22 cellular contexts compared by ENCODE assay signal in the genomic region with DNA sequence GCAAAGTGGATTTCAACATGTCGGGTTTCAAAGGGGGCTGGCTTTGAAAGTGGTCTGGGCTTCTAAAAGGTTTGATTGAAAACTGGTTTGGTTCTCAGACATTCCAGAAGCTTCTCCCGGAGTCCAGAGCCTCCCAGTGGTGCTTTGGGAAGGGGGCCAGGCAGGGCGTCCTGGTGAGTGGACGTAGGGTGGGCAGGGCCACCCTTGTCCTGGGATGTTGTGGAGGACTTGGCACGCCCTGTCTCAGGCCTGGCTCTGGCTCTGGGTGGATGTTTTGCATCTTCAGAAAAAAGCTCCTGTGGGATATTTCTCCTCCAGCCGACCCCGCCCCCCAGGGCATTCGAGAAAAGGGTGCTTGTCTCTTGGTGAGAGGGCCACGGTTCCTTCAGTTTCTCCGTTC. TPM values are rescaled to one million over a fixed set of nuclear protein-coding genes. Genes with fewer than 3 reads are reported as not detected.
DNase-seq lines count a peak whose midpoint lies in the region; ATAC-seq and TF ChIP-seq lines count a peak whose summit lies in the region.
"Had no signal": no experiment of that assay in that cellular context is flagged by ENCODE, and none has a peak within 500 bp of the region (broad histone marks: within the 10 kb centered on the region; RNA-seq: fewer than 3 reads in every experiment).

No MANE protein-coding gene starts in this region.

- H3K27ac ChIP-seq in smooth muscle cell (ENCODE audit: low read depth) = peak overlapping the region; percentile 71
- H3K27ac ChIP-seq: colonic mucosa, SJCRH30 had no signal

- H3K9ac ChIP-seq in smooth muscle cell (ENCODE audit: low read depth) = no peak overlapping the region

- peak overlapping the region in 4 of 5 experiments; percentile 3 to 77 (median 47) for H3K27ac Mint-ChIP-seq in brain
- H3K27ac Mint-ChIP-seq in immature natural killer cell = peak overlapping the region in 2 of 6 donors; percentile 49 to 74
- H3K27ac Mint-ChIP-seq: activated naive CD8-positive, alpha-beta T cell treated with anti-CD3 and anti-CD28 coated beads, Interleukin-2, amount 50 U/mL, for 24 hours had no signal

- no peak for TF ChIP-seq CTCF in brain (conservative IDR thresholded peaks at IDR 0.05)
- no peak for TF ChIP-seq CTCF in smooth muscle cell (IDR thresholded peaks at IDR 0.05; ENCODE audit: borderline replicate concordance, insufficient read depth, poor library complexity, severe bottlenecking)

- H3K4me3 Mint-ChIP-seq in brain = no peak overlapping the region
- H3K4me3 Mint-ChIP-seq in immature natural killer cell = no peak overlapping the region
- H3K4me3 Mint-ChIP-seq: activated naive CD8-positive, alpha-beta T cell treated with anti-CD3 and anti-CD28 coated beads, Interleukin-2, amount 50 U/mL, for 24 hours; neural crest cell had no signal

- no peaks in the 10 kb centered on the region for H4K20me1 ChIP-seq in smooth muscle cell (ENCODE audit: low read depth)

- peaks cover 8% of the 10 kb centered on the region for H3K4me1 Mint-ChIP-seq in brain
- H3K4me1 Mint-ChIP-seq in immature natural killer cell = peaks cover 37 to 43% of the 10 kb centered on the region in 2 donors

- H3K9me3 ChIP-seq in smooth muscle cell (replicated peaks; ENCODE audit: low read depth) = no peaks in the 10 kb centered on the region
- H3K9me3 ChIP-seq: colonic mucosa, SJCRH30 had no signal

- H3F3A ChIP-seq in smooth muscle cell (ENCODE audit: low read depth) = no peaks in the 10 kb centered on the region

- H3K9me3 Mint-ChIP-seq in brain (peaks cover 0 to 3% (median 0%) of the 10 kb centered on the region in 5 experiments), immature natural killer cell (no peaks in the 10 kb centered on the region)
- H3K9me3 Mint-ChIP-seq: activated naive CD8-positive, alpha-beta T cell treated with anti-CD3 and anti-CD28 coated beads, Interleukin-2, amount 50 U/mL, for 24 hours; neural crest cell had no signal

- H3K4me3 ChIP-seq in smooth muscle cell = no peak overlapping the region
- H3K4me3 ChIP-seq: colonic mucosa, SJCRH30 had no signal

- 87% methylated on average over 10 of the region's 10 CpGs for WGBS in smooth muscle cell (ENCODE audit: low lambda C conversion rate)

- ATAC-seq in left ventricle myocardium superior = peak; percentile 54
- ATAC-seq in GM19397 (IDR thresholded peaks at IDR 0.05; ENCODE audit: unreplicated experiment) = no peak
- ATAC-seq: activated naive CD8-positive, alpha-beta T cell treated with anti-CD3 and anti-CD28 coated beads, Interleukin-2, amount 50 U/mL, for 24 hours had no signal

- H2AFZ ChIP-seq in smooth muscle cell (ENCODE audit: low read depth) = no peak overlapping the region

- H3K4me2 ChIP-seq in smooth muscle cell = no peak overlapping the region

- H3K27me3 Mint-ChIP-seq in brain (no peaks in the 10 kb centered on the region), immature natural killer cell (ENCODE audit: low read depth in 3 of 3) (peaks cover 2 to 11% (median 5%) of the 10 kb centered on the region in 3 donors)
- H3K27me3 Mint-ChIP-seq: activated naive CD8-positive, alpha-beta T cell treated with anti-CD3 and anti-CD28 coated beads, Interleukin-2, amount 50 U/mL, for 24 hours had no signal

- DNase-seq in AG20443 (ENCODE audit: low spot score) = peak; percentile 62
- DNase-seq in left ventricle myocardium superior = peak; percentile 45
- no peak for DNase-seq in smooth muscle cell (lab: John Stamatoyannopoulos, UW; ENCODE audit: unreplicated experiment)
- no peak for DNase-seq in immature natural killer cell
- DNase-seq in islet precursor cell = no peak
- no peak for DNase-seq in NCI-H1092 treated with DMSO at 0.1 percent for 48 hours (lab: John Stamatoyannopoulos, UW)
- DNase-seq: activated CD4-positive, alpha-beta T cell treated with anti-CD3 and anti-CD28 coated beads for 48 hours; activated naive CD8-positive, alpha-beta T cell treated with anti-CD3 and anti-CD28 coated beads, Interleukin-2, amount 50 U/mL, for 24 hours; activated T-cell treated with anti-CD3 and anti-CD28 coated beads, Interleukin-2, amount 50 U/mL, for 1 hour; colonic mucosa; MM.1S; NCI-H2029 treated with DMSO at 0.1 percent for 48 hours; NCI-H524; SJCRH30 had no signal

- H3K79me2 ChIP-seq in smooth muscle cell (ENCODE audit: low read depth) = no peaks in the 10 kb centered on the region

- H3K27me3 ChIP-seq in smooth muscle cell (ENCODE audit: low read depth) = no peaks in the 10 kb centered on the region
- H3K27me3 ChIP-seq: colonic mucosa, SJCRH30 had no signal

- no peaks in the 10 kb centered on the region for H3K36me3 ChIP-seq in smooth muscle cell (ENCODE audit: low read depth)
- H3K36me3 ChIP-seq: colonic mucosa, SJCRH30 had no signal

- peaks cover 14% of the 10 kb centered on the region for H3K36me3 Mint-ChIP-seq in brain
- H3K36me3 Mint-ChIP-seq in immature natural killer cell = peaks cover 0 to 13% (median 5%) of the 10 kb centered on the region in 3 donors

- H3K4me1 ChIP-seq in smooth muscle cell (ENCODE audit: low read depth) = no peaks in the 10 kb centered on the region
- H3K4me1 ChIP-seq: colonic mucosa, SJCRH30 had no signal

- intact Hi-C loops in left ventricle myocardium superior (cut with micrococcal nuclease) = no loop called here

RNA-seq across cellular contexts. Expression of a gene that starts 31.2 kb away (rescaled TPM):
- polyA plus RNA-seq in brain (ENCODE audit: insufficient read depth, low read depth, low replicate concordance) = not detected
- total RNA-seq in left ventricle myocardium superior = not detected
- not detected in 2 replicates for total RNA-seq in smooth muscle cell
- polyA plus RNA-seq in smooth muscle cell = not detected in 2 replicates
- not detected for polyA plus RNA-seq in immature natural killer cell
- total RNA-seq: colonic mucosa, lung microvascular endothelial cell, neural crest cell, renal cortical epithelial cell, SJCRH30, urinary bladder had no signal
- polyA plus RNA-seq: AG04450, esophagus, urinary bladder had no signal

RNA-seq across cellular contexts. Expression of a gene that starts 41.6 kb away (rescaled TPM):
- polyA plus RNA-seq in brain (ENCODE audit: insufficient read depth, low read depth, low replicate concordance) = 17.5 TPM
- 15.1 TPM for total RNA-seq in left ventricle myocardium superior
- total RNA-seq in smooth muscle cell = 7.5 and 10.1 TPM in 2 replicates
- 15.0 and 19.7 TPM in 2 replicates for polyA plus RNA-seq in smooth muscle cell
- polyA plus RNA-seq in immature natural killer cell = 100 to 1,000 TPM in 1 of 3 donors, 10 to 100 TPM in 2; 88.9 to 172 (median 93.4) TPM

Comparison
In these comparisons a context has a peak if more than half of its experiments do, and no peak if none do; other contexts are left out.
1. DNase-seq: peak in AG20443 (single experiment) and left ventricle myocardium superior (single experiment); none in smooth muscle cell (single experiment), immature natural killer cell (0 of 3), islet precursor cell (single experiment) and NCI-H1092 treated with DMSO at 0.1 percent for 48 hours (single experiment).